Comparison of ENCODE assay signal across 17 cellular contexts in genomic region chr3:171249171-171249692, GRCh38.
A peak's percentile ranks its signal among the peaks of the same experiment; 100 is the strongest.
DNase-seq lines count a peak whose midpoint lies in the region; ATAC-seq and TF ChIP-seq lines count a peak whose summit lies in the region.
"Had no signal": no experiment of that assay in that cellular context is flagged by ENCODE, and none has a peak within 500 bp of the region (broad histone marks: within the 10 kb centered on the region; RNA-seq: fewer than 3 reads in every experiment).

No MANE protein-coding gene starts in this region.

- H3K27me3 Mint-ChIP-seq in CD4-positive, alpha-beta T cell, result no peaks in the 10 kb centered on the region
- H3K27me3 Mint-ChIP-seq: central memory CD8-positive, alpha-beta T cell had no signal

- peaks cover 5% of the 10 kb centered on the region for H3K36me3 Mint-ChIP-seq in CD4-positive, alpha-beta T cell (ENCODE audit: low read depth)

- no peak for DNase-seq in CD4-positive, alpha-beta T cell
- DNase-seq in activated effector memory CD4-positive, alpha-beta T cell treated with Interleukin-2 at 50 U/mL for 16 hours, result no peak
- DNase-seq in activated CD4-positive, alpha-beta T cell treated with anti-CD3 and anti-CD28 coated beads, Interleukin-2, amount 50 U/mL, for 4 hours, result no peak
- no peak for DNase-seq in left lung
- DNase-seq in NCI-H226, result no peak
- DNase-seq: activated gamma-delta T cell, GDM1, midbrain, NCI-H2107 had no signal

- intact Hi-C loops in CD4-positive, alpha-beta T cell (cut with DNase I, micrococcal nuclease), result loop anchor here in 1 of 2 experiments (10.0 kb wide), 1 partner anchor 344 kb away; the partner anchor contains the start of gene EIF5A2
- intact Hi-C loops in left lung (cut with DNase I), result no loop called here

- H3K4me3 Mint-ChIP-seq in CD4-positive, alpha-beta T cell, result no peak overlapping the region
- H3K4me3 Mint-ChIP-seq: central memory CD8-positive, alpha-beta T cell had no signal

- no peak for TF ChIP-seq CTCF in CD4-positive, alpha-beta T cell (IDR thresholded peaks at IDR 0.05)
- no peak for TF ChIP-seq CTCF in left lung (IDR thresholded peaks at IDR 0.05)

- H3K4me1 Mint-ChIP-seq in CD4-positive, alpha-beta T cell (ENCODE audit: low read depth), result peaks cover 23% of the 10 kb centered on the region

- ATAC-seq in CD4-positive, alpha-beta T cell (ENCODE audit: poor library complexity), result no peak
- ATAC-seq in GM19023 (IDR thresholded peaks at IDR 0.05; ENCODE audit: unreplicated experiment) (peak; percentile 13), GM21825 (IDR thresholded peaks at IDR 0.05; ENCODE audit: unreplicated experiment) (peak; percentile 4), HG03280 (IDR thresholded peaks at IDR 0.05; ENCODE audit: unreplicated experiment) (peak; percentile 7), left lung (no peak)

- H3K27ac ChIP-seq in CD4-positive, alpha-beta T cell (ENCODE audit: low read depth, low read length), result peak overlapping the region; percentile 8
- H3K27ac ChIP-seq in left lung, result no peak overlapping the region
- H3K27ac ChIP-seq: BLaER1 treated with 17β-estradiol and CSF1 and Interleukin-3, amounts not matched to agents 10 nM and 100 nM; esophagus muscularis mucosa; thoracic aorta; WERI-Rb-1 had no signal

- H3K9me3 Mint-ChIP-seq in CD4-positive, alpha-beta T cell, result no peaks in the 10 kb centered on the region
- H3K9me3 Mint-ChIP-seq: central memory CD8-positive, alpha-beta T cell had no signal

- H3K9me3 ChIP-seq in CD4-positive, alpha-beta T cell (ENCODE audit: control insufficient read depth, low read length), result no peaks in the 10 kb centered on the region
- no peaks in the 10 kb centered on the region for H3K9me3 ChIP-seq in left lung
- H3K9me3 ChIP-seq: BLaER1 treated with 17β-estradiol and CSF1 and Interleukin-3, amounts not matched to agents 10 nM and 100 nM; esophagus muscularis mucosa; thoracic aorta had no signal

- no peaks in the 10 kb centered on the region for H3K36me3 ChIP-seq in left lung
- H3K36me3 ChIP-seq: BLaER1 treated with 17β-estradiol and CSF1 and Interleukin-3, amounts not matched to agents 10 nM and 100 nM; esophagus muscularis mucosa; thoracic aorta; WERI-Rb-1 had no signal

- H3K27me3 ChIP-seq in CD4-positive, alpha-beta T cell (ENCODE audit: control insufficient read depth, insufficient read depth, low read length), result no peaks in the 10 kb centered on the region
- no peaks in the 10 kb centered on the region for H3K27me3 ChIP-seq in left lung
- H3K27me3 ChIP-seq: BLaER1 treated with 17β-estradiol and CSF1 and Interleukin-3, amounts not matched to agents 10 nM and 100 nM; esophagus muscularis mucosa had no signal

- no peaks in the 10 kb centered on the region for H3K4me1 ChIP-seq in left lung
- H3K4me1 ChIP-seq: esophagus muscularis mucosa had no signal

- no peak overlapping the region for H3K27ac Mint-ChIP-seq in CD4-positive, alpha-beta T cell

- CTCF ChIA-PET in CD4-positive, alpha-beta T cell (lab: Charles Lee), result interaction anchor here (0.5 to 0.9 kb wide), 2 partner anchors 24 to 990 kb away, joined by 3 to 4 read pairs; no protein-coding TSS in a partner anchor

- no peak overlapping the region for H3K4me3 ChIP-seq in left lung
- H3K4me3 ChIP-seq: BLaER1 treated with 17β-estradiol and CSF1 and Interleukin-3, amounts not matched to agents 10 nM and 100 nM; esophagus muscularis mucosa; thoracic aorta had no signal

- POLR2A ChIA-PET in CD4-positive, alpha-beta T cell (lab: Charles Lee), result interaction anchor here (0.6 to 2.2 kb wide), 9 partner anchors 9 to 290 kb away, joined by 3 to 10 read pairs (median 3); no protein-coding TSS in a partner anchor

Comparison
In these comparisons a context has a peak if more than half of its experiments do, and no peak if none do; other contexts are left out.
1. ATAC-seq: peak in GM19023 (single experiment), GM21825 (single experiment) and HG03280 (single experiment); none in CD4-positive, alpha-beta T cell (single experiment) and left lung (single experiment).